Comparison of ENCODE assay signal across 10 cellular contexts in the genomic region with DNA sequence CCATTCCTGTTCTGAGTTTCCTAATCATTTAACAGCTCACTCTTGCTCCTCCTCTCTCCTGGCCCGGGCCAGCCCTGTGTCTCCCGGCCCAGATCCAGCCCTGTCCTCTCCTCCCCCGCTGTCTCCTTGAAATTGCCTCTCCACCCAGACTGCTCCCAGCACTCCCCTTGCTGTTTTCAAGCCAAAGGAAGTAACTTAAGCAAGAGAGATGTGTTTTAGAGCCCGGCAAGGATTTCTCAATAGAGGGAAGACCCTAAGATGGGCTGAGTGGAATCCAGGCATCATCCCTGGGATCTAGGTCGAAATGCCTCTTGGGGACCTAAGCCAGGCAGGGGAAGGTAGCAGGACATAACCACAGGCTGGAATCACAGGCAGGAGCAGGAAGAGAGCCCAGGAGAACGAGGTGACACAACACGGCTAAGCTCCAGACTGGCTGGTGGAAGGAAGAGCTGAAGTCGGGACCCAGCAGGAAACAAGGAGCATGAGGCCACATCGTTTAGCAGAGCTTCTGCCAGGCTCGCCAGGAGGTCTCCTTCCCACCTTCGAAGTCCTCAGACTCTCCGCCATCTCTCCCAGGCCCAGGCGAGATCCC. TPM values are rescaled to one million over a fixed set of nuclear protein-coding genes. Genes with fewer than 3 reads are reported as not detected.
A peak's percentile ranks its signal among the peaks of the same experiment; 100 is the strongest.
DNase-seq lines count a peak whose midpoint lies in the region; ATAC-seq, FAIRE-seq and TF ChIP-seq lines count a peak whose summit lies in the region.
"Had no signal": no experiment of that assay in that cellular context is flagged by ENCODE, and none has a peak within 500 bp of the region (broad histone marks: within the 10 kb centered on the region; RNA-seq: fewer than 3 reads in every experiment).

No MANE protein-coding gene starts in this region.

- TF ChIP-seq POLR2A in gastrocnemius medialis (IDR thresholded peaks at IDR 0.05) = no peak

- no peak overlapping the region for H3K9ac ChIP-seq in kidney (ENCODE audit: low read length in 2 of 2)

- H3K4me3 Mint-ChIP-seq in activated T-cell treated with anti-CD3 and anti-CD28 coated beads, Interleukin-2, amount 50 U/mL, for 24 hours = no peak overlapping the region
- no peak overlapping the region for H3K4me3 Mint-ChIP-seq in stimulated activated memory B cell treated with anti-CD40 and anti-IgM and Interleukin-4, amounts not matched to agents 10 μg/mL and 1 μg/mL and 100 μg/mL, for 72 hours
- H3K4me3 Mint-ChIP-seq: T-cell had no signal

- H3K4me3 ChIP-seq in kidney (ENCODE audit: low read length in 2 of 2) = no peak overlapping the region
- no peak overlapping the region for H3K4me3 ChIP-seq in gastrocnemius medialis

- H3K9me3 ChIP-seq in kidney (ENCODE audit: control insufficient read depth in 1 of 2, low read length in 2 of 2) = no peaks in the 10 kb centered on the region
- no peaks in the 10 kb centered on the region for H3K9me3 ChIP-seq in gastrocnemius medialis

- in situ Hi-C loops in gastrocnemius medialis (cut with MboI; ENCODE audit: low sequenced_read_pairs in 4 of 4) = no loop called here

- H3K27me3 ChIP-seq in gastrocnemius medialis = no peaks in the 10 kb centered on the region

- H3K27ac Mint-ChIP-seq in activated T-cell treated with anti-CD3 and anti-CD28 coated beads, Interleukin-2, amount 50 U/mL, for 24 hours = no peak overlapping the region
- no peak overlapping the region for H3K27ac Mint-ChIP-seq in stimulated activated memory B cell treated with anti-CD40 and anti-IgM and Interleukin-4, amounts not matched to agents 10 μg/mL and 1 μg/mL and 100 μg/mL, for 72 hours
- H3K27ac Mint-ChIP-seq: T-cell had no signal

- TF ChIP-seq CTCF in kidney (IDR thresholded peaks at IDR 0.05; ENCODE audit: borderline replicate concordance, extremely low read depth, insufficient read depth) (no peak), gastrocnemius medialis (IDR thresholded peaks at IDR 0.05 in 4 of 5, conservative IDR thresholded peaks at IDR 0.05 in 1 of 5) (no peak)

- peaks cover 10 to 22% of the 10 kb centered on the region in 2 donors for H3K36me3 ChIP-seq in kidney (ENCODE audit: control insufficient read depth in 1 of 2, insufficient read depth in 2 of 2, low read length in 2 of 2)
- no peaks in the 10 kb centered on the region for H3K36me3 ChIP-seq in gastrocnemius medialis

- no peaks in the 10 kb centered on the region for H3K9me3 Mint-ChIP-seq in activated T-cell treated with anti-CD3 and anti-CD28 coated beads, Interleukin-2, amount 50 U/mL, for 24 hours
- H3K9me3 Mint-ChIP-seq in stimulated activated memory B cell treated with anti-CD40 and anti-IgM and Interleukin-4, amounts not matched to agents 10 μg/mL and 1 μg/mL and 100 μg/mL, for 72 hours = no peaks in the 10 kb centered on the region
- H3K9me3 Mint-ChIP-seq: T-cell had no signal

- intact Hi-C loops in kidney (cut with DNase I) (no loop called here), gastrocnemius medialis (cut with DNase I; ENCODE audit: low total_unique reads) (no loop called here)

- peak; percentile 69 to 70 for ATAC-seq in gastrocnemius medialis
- ATAC-seq in stimulated activated memory B cell treated with anti-CD40 and anti-IgM and Interleukin-4, amounts not matched to agents 10 μg/mL and 1 μg/mL and 100 μg/mL, for 72 hours = no peak
- ATAC-seq: T-cell had no signal

- no peaks in the 10 kb centered on the region for H3K36me3 Mint-ChIP-seq in activated T-cell treated with anti-CD3 and anti-CD28 coated beads, Interleukin-2, amount 50 U/mL, for 24 hours (ENCODE audit: low read depth)
- H3K36me3 Mint-ChIP-seq in stimulated activated memory B cell treated with anti-CD40 and anti-IgM and Interleukin-4, amounts not matched to agents 10 μg/mL and 1 μg/mL and 100 μg/mL, for 72 hours = no peaks in the 10 kb centered on the region

- FAIRE-seq in kidney (lab: Jason Lieb, UNC) = no peak

- H3K4me1 Mint-ChIP-seq in activated T-cell treated with anti-CD3 and anti-CD28 coated beads, Interleukin-2, amount 50 U/mL, for 24 hours (ENCODE audit: low read depth) = no peaks in the 10 kb centered on the region
- H3K4me1 Mint-ChIP-seq in stimulated activated memory B cell treated with anti-CD40 and anti-IgM and Interleukin-4, amounts not matched to agents 10 μg/mL and 1 μg/mL and 100 μg/mL, for 72 hours = peaks cover 7% of the 10 kb centered on the region
- H3K4me1 Mint-ChIP-seq: T-cell had no signal

- H3K4me1 ChIP-seq in kidney (ENCODE audit: control insufficient read depth in 1 of 2, insufficient read depth in 1 of 2, low read depth in 1 of 2, low read length in 2 of 2) = peaks cover 0 to 25% of the 10 kb centered on the region in 2 donors
- H3K4me1 ChIP-seq in gastrocnemius medialis = peaks cover 19 to 23% of the 10 kb centered on the region in 2 donors

- DNase-seq in EL = peak; percentile 46
- DNase-seq in cerebellar cortex (ENCODE audit: low spot score) = peak; percentile 69
- peak; percentile 89 for DNase-seq in kidney
- peak; percentile 56 to 78 for DNase-seq in gastrocnemius medialis
- DNase-seq in activated CD4-positive, alpha-beta T cell treated with anti-CD3 and anti-CD28 coated beads, Interleukin-2, amount 50 U/mL, for 1 hour = no peak
- DNase-seq in activated T-cell treated with anti-CD3 and anti-CD28 coated beads, Interleukin-2, amount 50 U/mL, for 24 hours = no peak
- DNase-seq in NOMO-1 treated with dmso at 0.1 percent for 144 hours (lab: John Stamatoyannopoulos, UW; ENCODE audit: unreplicated experiment) = no peak
- DNase-seq: stimulated activated CD4-positive, alpha-beta T cell treated with anti-CD3 and anti-CD28 coated beads, Interleukin-1b, Interleukin-23, amount 100 ng/mL, for 48 hours; T-cell had no signal

- H3K27ac ChIP-seq in kidney (ENCODE audit: low read depth in 2 of 2, low read length in 2 of 2) (peak overlapping the region; percentile 64 to 82), gastrocnemius medialis (peak overlapping the region; percentile 72 to 82 (median 80))

- no peaks in the 10 kb centered on the region for H3K27me3 Mint-ChIP-seq in activated T-cell treated with anti-CD3 and anti-CD28 coated beads, Interleukin-2, amount 50 U/mL, for 24 hours
- H3K27me3 Mint-ChIP-seq in stimulated activated memory B cell treated with anti-CD40 and anti-IgM and Interleukin-4, amounts not matched to agents 10 μg/mL and 1 μg/mL and 100 μg/mL, for 72 hours = no peaks in the 10 kb centered on the region
- H3K27me3 Mint-ChIP-seq: T-cell had no signal

RNA-seq across cellular contexts. Expression of gene LRP1-AS, which starts 2.0 kb away (rescaled TPM):
- total RNA-seq in kidney = not detected
- not detected for polyA plus RNA-seq in kidney (ENCODE audit: insufficient read depth, low read depth, low replicate concordance)
- total RNA-seq in gastrocnemius medialis = not detected
- total RNA-seq: T-cell had no signal

RNA-seq across cellular contexts. Expression of gene LRP1, which starts 21.1 kb away (rescaled TPM):
- total RNA-seq in kidney (121 TPM), gastrocnemius medialis (10 to 100 TPM; 26.1 to 53.5 (median 49.8) TPM)
- 18.7 TPM for polyA plus RNA-seq in kidney (ENCODE audit: insufficient read depth, low read depth, low replicate concordance)

RNA-seq across cellular contexts. Expression of gene STAT6, which starts 38.2 kb away (rescaled TPM):
- total RNA-seq in kidney = 232 TPM
- polyA plus RNA-seq in kidney (ENCODE audit: insufficient read depth, low read depth, low replicate concordance) = 74.8 TPM
- 10 to 100 TPM; 12.5 to 17.4 (median 14.4) TPM for total RNA-seq in gastrocnemius medialis

Comparison
In these comparisons a context has a peak if more than half of its experiments do, and no peak if none do; other contexts are left out.
1. DNase-seq: peak in EL (single experiment), cerebellar cortex (single experiment), kidney (single experiment) and gastrocnemius medialis (2 of 2); none in activated CD4-positive, alpha-beta T cell treated with anti-CD3 and anti-CD28 coated beads, Interleukin-2, amount 50 U/mL, for 1 hour (single experiment), activated T-cell treated with anti-CD3 and anti-CD28 coated beads, Interleukin-2, amount 50 U/mL, for 24 hours (single experiment) and NOMO-1 treated with dmso at 0.1 percent for 144 hours (single experiment).
2. RNA of gene STAT6, which starts 38.2 kb away (total RNA-seq): 232 TPM in kidney (single experiment); 12.5 to 17.4 TPM in gastrocnemius medialis; every median in the first group is over 10 times any median in the second.